In the genomic region with DNA sequence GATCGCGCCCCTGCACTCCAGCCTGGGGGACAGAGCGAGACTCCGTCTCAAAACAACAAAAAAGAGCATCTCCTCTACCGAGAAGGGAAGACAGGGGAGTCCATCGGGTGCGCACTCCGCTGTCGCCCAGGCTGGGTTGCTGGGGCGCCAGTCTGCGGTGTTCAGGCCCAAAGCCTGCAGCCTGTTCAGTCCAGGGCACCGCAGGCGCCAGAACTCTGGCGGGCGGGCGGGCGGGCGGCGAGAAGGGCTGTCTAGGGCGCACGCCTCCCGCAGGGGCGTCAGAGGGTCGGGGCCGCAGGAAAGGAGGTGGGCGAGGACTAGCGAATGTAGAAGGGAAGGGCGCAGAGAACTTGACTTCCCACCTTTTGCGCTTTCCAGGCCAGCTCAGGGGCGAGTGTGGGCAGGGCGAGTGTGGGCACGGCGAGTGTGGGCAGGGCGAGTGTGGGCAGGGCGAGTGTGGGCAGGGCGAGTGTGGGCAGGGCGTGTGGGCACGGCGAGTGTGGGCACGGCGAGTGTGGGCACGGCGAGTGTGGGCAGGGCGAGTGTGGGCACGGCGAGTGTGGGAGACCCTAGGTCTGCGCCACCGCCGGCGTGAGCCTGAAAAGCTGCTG, we compare ENCODE assay signal across 1 cellular context.
TF ChIP-seq lines count a peak whose summit lies in the region.

No MANE protein-coding gene starts in this region.

TF ChIP-seq in SK-N-SH treated with all-trans-retinoic acid at 6 μM for 48 hours, 23 proteins besides CTCF, POLR2A, EP300 and RAD21 (continued from another document):
- TF ChIP-seq, protein P1, sequence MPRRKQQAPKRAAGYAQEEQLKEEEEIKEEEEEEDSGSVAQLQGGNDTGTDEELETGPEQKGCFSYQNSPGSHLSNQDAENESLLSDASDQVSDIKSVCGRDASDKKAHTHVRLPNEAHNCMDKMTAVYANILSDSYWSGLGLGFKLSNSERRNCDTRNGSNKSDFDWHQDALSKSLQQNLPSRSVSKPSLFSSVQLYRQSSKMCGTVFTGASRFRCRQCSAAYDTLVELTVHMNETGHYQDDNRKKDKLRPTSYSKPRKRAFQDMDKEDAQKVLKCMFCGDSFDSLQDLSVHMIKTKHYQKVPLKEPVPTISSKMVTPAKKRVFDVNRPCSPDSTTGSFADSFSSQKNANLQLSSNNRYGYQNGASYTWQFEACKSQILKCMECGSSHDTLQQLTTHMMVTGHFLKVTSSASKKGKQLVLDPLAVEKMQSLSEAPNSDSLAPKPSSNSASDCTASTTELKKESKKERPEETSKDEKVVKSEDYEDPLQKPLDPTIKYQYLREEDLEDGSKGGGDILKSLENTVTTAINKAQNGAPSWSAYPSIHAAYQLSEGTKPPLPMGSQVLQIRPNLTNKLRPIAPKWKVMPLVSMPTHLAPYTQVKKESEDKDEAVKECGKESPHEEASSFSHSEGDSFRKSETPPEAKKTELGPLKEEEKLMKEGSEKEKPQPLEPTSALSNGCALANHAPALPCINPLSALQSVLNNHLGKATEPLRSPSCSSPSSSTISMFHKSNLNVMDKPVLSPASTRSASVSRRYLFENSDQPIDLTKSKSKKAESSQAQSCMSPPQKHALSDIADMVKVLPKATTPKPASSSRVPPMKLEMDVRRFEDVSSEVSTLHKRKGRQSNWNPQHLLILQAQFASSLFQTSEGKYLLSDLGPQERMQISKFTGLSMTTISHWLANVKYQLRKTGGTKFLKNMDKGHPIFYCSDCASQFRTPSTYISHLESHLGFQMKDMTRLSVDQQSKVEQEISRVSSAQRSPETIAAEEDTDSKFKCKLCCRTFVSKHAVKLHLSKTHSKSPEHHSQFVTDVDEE (CRISPR knock-in tag; IDR thresholded peaks at IDR 0.05), result no peak
TF ChIP-seq in SK-N-SH treated with all-trans-retinoic acid at 6 μM for 48 hours: peak in this region for 0.
